8 cellular contexts compared by ENCODE assay signal in genomic region chr1:6347641-6348487, GRCh38. TPM values are rescaled to one million over a fixed set of nuclear protein-coding genes. Genes with fewer than 3 reads are reported as not detected.
DNase-seq lines count a peak whose midpoint lies in the region; ATAC-seq and TF ChIP-seq lines count a peak whose summit lies in the region.

No MANE protein-coding gene starts in this region.

- no peak for ATAC-seq in sciatic nerve

- H3K4me3 ChIP-seq in OCI-LY7 (ENCODE audit: low read depth, low read length, poor library complexity, severe bottlenecking), result no peak overlapping the region

- no peaks in the 10 kb centered on the region for H3K9me2 ChIP-seq in OCI-LY7 (ENCODE audit: insufficient read depth, low read length)

- no peaks in the 10 kb centered on the region for H3K9me3 Mint-ChIP-seq in activated T-helper 2 cell treated with anti-CD3 and anti-CD28 coated beads, Interferon-gamma antibody, Interleukin-2, Interleukin-4, amounts not matched to agents 10 μg/mL and 5 μg/mL and 100 μg/mL, durations not matched to agents 14 hours and 24 hours and 36 hours
- H3K9me3 Mint-ChIP-seq in glutamatergic neuron (ENCODE audit: unreplicated experiment), result peaks cover 9% of the 10 kb centered on the region

- H3K4me1 ChIP-seq in OCI-LY7 (ENCODE audit: insufficient read depth, low read length, poor library complexity, severe bottlenecking), result no peaks in the 10 kb centered on the region

- peak overlapping the region; percentile 56 for H3K4me3 Mint-ChIP-seq in activated T-helper 2 cell treated with anti-CD3 and anti-CD28 coated beads, Interferon-gamma antibody, Interleukin-2, Interleukin-4, amounts not matched to agents 10 μg/mL and 5 μg/mL and 100 μg/mL, durations not matched to agents 14 hours and 24 hours and 36 hours (ENCODE audit: low read depth)
- H3K4me3 Mint-ChIP-seq in glutamatergic neuron (ENCODE audit: unreplicated experiment), result no peak overlapping the region

- no peaks in the 10 kb centered on the region for H3K9me3 ChIP-seq in OCI-LY7 (ENCODE audit: low read length)

- no TSS peak for BruUV-seq in OCI-LY7 (replicated peaks; lab: Mats Ljungman, UMichigan)

- TF ChIP-seq CTCF in OCI-LY7 (conservative IDR thresholded peaks at IDR 0.05; ENCODE audit: low read length) (peak; percentile 90), glutamatergic neuron (IDR thresholded peaks at IDR 0.05; ENCODE audit: partially characterized antibody, unreplicated experiment) (peak; percentile 60)

- H3K79me2 ChIP-seq in OCI-LY7 (ENCODE audit: insufficient read depth, low read depth, low read length), result no peaks in the 10 kb centered on the region

- H3K27me3 Mint-ChIP-seq in activated T-helper 2 cell treated with anti-CD3 and anti-CD28 coated beads, Interferon-gamma antibody, Interleukin-2, Interleukin-4, amounts not matched to agents 10 μg/mL and 5 μg/mL and 100 μg/mL, durations not matched to agents 14 hours and 24 hours and 36 hours (ENCODE audit: low read depth), result no peaks in the 10 kb centered on the region
- H3K27me3 Mint-ChIP-seq in glutamatergic neuron (ENCODE audit: unreplicated experiment), result peaks cover 8% of the 10 kb centered on the region

- H3K27ac ChIP-seq in OCI-LY7 (ENCODE audit: low read depth, low read length, poor library complexity, severe bottlenecking), result no peak overlapping the region

- H3K4me2 ChIP-seq in OCI-LY7 (ENCODE audit: low read length), result no peak overlapping the region

- no peaks in the 10 kb centered on the region; the same call in 1 of the 2 replicates for H4K20me1 ChIP-seq in OCI-LY7 (ENCODE audit: insufficient read depth, low read length)

- intact Hi-C loops in OCI-LY7 (cut with micrococcal nuclease; ENCODE audit: unreplicated experiment) (loop anchor here (10.0 kb wide), 1 partner anchor 57 kb away; no protein-coding TSS in a partner anchor), sciatic nerve (cut with DNase I) (no loop called here)
- intact Hi-C loops in activated T-helper 2 cell treated with anti-CD3 and anti-CD28 coated beads, Interferon-gamma antibody, Interleukin-2, Interleukin-4, amounts not matched to agents 10 μg/mL and 5 μg/mL and 100 μg/mL, durations not matched to agents 14 hours and 24 hours and 36 hours (cut with micrococcal nuclease), result loop anchor here (1.0 kb wide), 2 partner anchors 44 to 56 kb away; no protein-coding TSS in a partner anchor

- no peak overlapping the region for H2AFZ ChIP-seq in OCI-LY7 (ENCODE audit: low read length)

- peaks cover 19% of the 10 kb centered on the region for H3K4me1 Mint-ChIP-seq in activated T-helper 2 cell treated with anti-CD3 and anti-CD28 coated beads, Interferon-gamma antibody, Interleukin-2, Interleukin-4, amounts not matched to agents 10 μg/mL and 5 μg/mL and 100 μg/mL, durations not matched to agents 14 hours and 24 hours and 36 hours (ENCODE audit: low read depth)
- H3K4me1 Mint-ChIP-seq in glutamatergic neuron (ENCODE audit: low read depth, unreplicated experiment), result peaks cover 23% of the 10 kb centered on the region

- DNase-seq in NCI-H1694 treated with DMSO at 0.1 percent for 48 hours (lab: John Stamatoyannopoulos, UW) (peak; percentile 24), NCI-H1694 (lab: John Stamatoyannopoulos, UW) (no peak), OCI-LY7 (ENCODE audit: low spot score) (peak; percentile 49), glutamatergic neuron (peak; percentile 77), sciatic nerve (ENCODE audit: low spot score) (no peak), GOT3 (lab: John Stamatoyannopoulos, UW) (no peak)
- peak; percentile 54 for DNase-seq in activated T-helper 2 cell treated with anti-CD3 and anti-CD28 coated beads, Interferon-gamma antibody, Interleukin-2, Interleukin-4, amounts not matched to agents 10 μg/mL and 5 μg/mL and 100 μg/mL, durations not matched to agents 14 hours and 24 hours and 36 hours (ENCODE audit: low spot score)
- DNase-seq in stimulated activated CD4-positive, alpha-beta T cell treated with anti-CD3 and anti-CD28 coated beads, Interleukin-12 subunit alpha, Interleukin-12 subunit beta, amount 100 ng/mL, for 48 hours (ENCODE audit: low read depth in 2 of 3, low spot score in 1 of 3), result peak; percentile 41 to 54 (median 54)

- H3K36me3 Mint-ChIP-seq in activated T-helper 2 cell treated with anti-CD3 and anti-CD28 coated beads, Interferon-gamma antibody, Interleukin-2, Interleukin-4, amounts not matched to agents 10 μg/mL and 5 μg/mL and 100 μg/mL, durations not matched to agents 14 hours and 24 hours and 36 hours (ENCODE audit: low read depth), result peaks cover 11% of the 10 kb centered on the region
- H3K36me3 Mint-ChIP-seq in glutamatergic neuron (ENCODE audit: unreplicated experiment), result no peaks in the 10 kb centered on the region

- H3K36me3 ChIP-seq in OCI-LY7 (ENCODE audit: insufficient read depth, low read length), result no peaks in the 10 kb centered on the region

- POLR2A ChIA-PET in OCI-LY7 (lab: Charles Lee), result no interaction called here

- H3K27ac Mint-ChIP-seq in activated T-helper 2 cell treated with anti-CD3 and anti-CD28 coated beads, Interferon-gamma antibody, Interleukin-2, Interleukin-4, amounts not matched to agents 10 μg/mL and 5 μg/mL and 100 μg/mL, durations not matched to agents 14 hours and 24 hours and 36 hours, result peak overlapping the region; percentile 84
- peak overlapping the region; percentile 70 for H3K27ac Mint-ChIP-seq in glutamatergic neuron (ENCODE audit: unreplicated experiment)

- CTCF ChIA-PET in OCI-LY7 (lab: Charles Lee; ENCODE audit: unreplicated experiment), result interaction anchor here (1.0 kb wide), 1 partner anchor 11 kb away, joined by 5 read pairs; no protein-coding TSS in a partner anchor

RNA-seq across cellular contexts. Expression of gene ACOT7, which starts 45.7 kb away (rescaled TPM):
- total RNA-seq in OCI-LY7 (2014; rRNA removed; shearing (Covaris generic)), result 16.8 and 23.4 TPM in 2 replicates
- 50.5 and 53.6 TPM in 2 replicates for total RNA-seq in OCI-LY7 (2022)
- 128 and 132 TPM in 2 replicates for total RNA-seq in activated T-helper 2 cell treated with anti-CD3 and anti-CD28 coated beads, Interferon-gamma antibody, Interleukin-2, Interleukin-4, amounts not matched to agents 10 μg/mL and 5 μg/mL and 100 μg/mL, durations not matched to agents 14 hours and 24 hours and 36 hours
- total RNA-seq in glutamatergic neuron (ENCODE audit: unreplicated experiment), result 175 TPM
- 11.9 TPM for total RNA-seq in sciatic nerve

Comparison
In these comparisons a context has a peak if more than half of its experiments do, and no peak if none do; other contexts are left out.
1. DNase-seq: peak in NCI-H1694 treated with DMSO at 0.1 percent for 48 hours (single experiment), OCI-LY7 (single experiment), activated T-helper 2 cell treated with anti-CD3 and anti-CD28 coated beads, Interferon-gamma antibody, Interleukin-2, Interleukin-4, amounts not matched to agents 10 μg/mL and 5 μg/mL and 100 μg/mL, durations not matched to agents 14 hours and 24 hours and 36 hours (single experiment), glutamatergic neuron (single experiment) and stimulated activated CD4-positive, alpha-beta T cell treated with anti-CD3 and anti-CD28 coated beads, Interleukin-12 subunit alpha, Interleukin-12 subunit beta, amount 100 ng/mL, for 48 hours (3 of 3); none in NCI-H1694 (single experiment), sciatic nerve (single experiment) and GOT3 (single experiment).